10 cellular contexts compared by ENCODE assay signal in genomic region chr1:163922743-163923186, GRCh38.
DNase-seq lines count a peak whose midpoint lies in the region; ATAC-seq and TF ChIP-seq lines count a peak whose summit lies in the region.
"Had no signal": no experiment of that assay in that cellular context is flagged by ENCODE, and none has a peak within 500 bp of the region (broad histone marks: within the 10 kb centered on the region; RNA-seq: fewer than 3 reads in every experiment).

No MANE protein-coding gene starts in this region.

- no peaks in the 10 kb centered on the region for H3K36me3 ChIP-seq in neural progenitor cell

- H3K9ac ChIP-seq in neural progenitor cell: no peak overlapping the region

- TF ChIP-seq CTCF in HL-60 (IDR thresholded peaks at IDR 0.05; ENCODE audit: insufficient read depth, low read length) (no peak), neural progenitor cell (IDR thresholded peaks at IDR 0.05) (no peak)

- no peak overlapping the region for H3K4me2 ChIP-seq in neural progenitor cell
- H3K4me2 ChIP-seq: A549 had no signal

- H3K4me3 ChIP-seq in HL-60 (replicated peaks; ENCODE audit: insufficient read depth, low read length) (no peak overlapping the region), neural progenitor cell (no peak overlapping the region)
- H3K4me3 ChIP-seq: A549 had no signal

- no peaks in the 10 kb centered on the region for H3K79me2 ChIP-seq in neural progenitor cell (ENCODE audit: low read depth)

- DNase-seq in NCI-H2029 treated with DMSO at 0.1 percent for 48 hours (lab: John Stamatoyannopoulos, UW): peak; percentile 2
- DNase-seq in NCI-H2029 (lab: John Stamatoyannopoulos, UW): no peak
- peak in 1 of 2 experiments; percentile 80 for DNase-seq in HL-60 (ENCODE audit: low read depth in 1 of 2, low spot score in 1 of 2)
- no peak for DNase-seq in kidney tubule cell (ENCODE audit: low spot score)
- DNase-seq in neural progenitor cell (ENCODE audit: low spot score): no peak
- DNase-seq in activated CD8-positive, alpha-beta memory T cell treated with anti-CD3 and anti-CD28 coated beads for 24 hours: no peak

- H3K27ac ChIP-seq in HL-60 (replicated peaks) (peak overlapping the region; percentile 47), neural progenitor cell (no peak overlapping the region)
- H3K27ac ChIP-seq: A549 had no signal

- no peaks in the 10 kb centered on the region for H3K4me1 Mint-ChIP-seq in stimulated activated naive CD8-positive, alpha-beta T cell treated with anti-CD3 and anti-CD28 coated beads, Interleukin-15, Interleukin-2, amounts not matched to agents 100 ng/mL and 50 ng/mL, for 24 hours (ENCODE audit: low read depth)
- peaks cover 4% of the 10 kb centered on the region for H3K4me1 Mint-ChIP-seq in neural progenitor cell
- H3K4me1 Mint-ChIP-seq: central memory CD8-positive, alpha-beta T cell had no signal

- no peak overlapping the region for H2AFZ ChIP-seq in neural progenitor cell (replicated peaks)

- H3F3A ChIP-seq in neural progenitor cell (ENCODE audit: low read depth): no peaks in the 10 kb centered on the region

- no peaks in the 10 kb centered on the region for H4K20me1 ChIP-seq in neural progenitor cell (ENCODE audit: low read depth)

- peak overlapping the region; percentile 49 for H3K27ac Mint-ChIP-seq in stimulated activated naive CD8-positive, alpha-beta T cell treated with anti-CD3 and anti-CD28 coated beads, Interleukin-15, Interleukin-2, amounts not matched to agents 100 ng/mL and 50 ng/mL, for 24 hours
- no peak overlapping the region for H3K27ac Mint-ChIP-seq in neural progenitor cell

- peak; percentile 93 for ATAC-seq in HG02642 (IDR thresholded peaks at IDR 0.05; ENCODE audit: poor library complexity, unreplicated experiment)
- ATAC-seq: A549 had no signal

- H3K27me3 ChIP-seq in HL-60 (ENCODE audit: insufficient read depth, poor library complexity, severe bottlenecking) (no peaks in the 10 kb centered on the region), neural progenitor cell (no peaks in the 10 kb centered on the region)

- H3K4me3 Mint-ChIP-seq in stimulated activated naive CD8-positive, alpha-beta T cell treated with anti-CD3 and anti-CD28 coated beads, Interleukin-15, Interleukin-2, amounts not matched to agents 100 ng/mL and 50 ng/mL, for 24 hours: no peak overlapping the region
- no peak overlapping the region for H3K4me3 Mint-ChIP-seq in neural progenitor cell
- H3K4me3 Mint-ChIP-seq: central memory CD8-positive, alpha-beta T cell had no signal

- H3K36me3 Mint-ChIP-seq in stimulated activated naive CD8-positive, alpha-beta T cell treated with anti-CD3 and anti-CD28 coated beads, Interleukin-15, Interleukin-2, amounts not matched to agents 100 ng/mL and 50 ng/mL, for 24 hours (ENCODE audit: low read depth): no peaks in the 10 kb centered on the region
- H3K36me3 Mint-ChIP-seq in neural progenitor cell: no peaks in the 10 kb centered on the region

- H3K9me3 Mint-ChIP-seq in stimulated activated naive CD8-positive, alpha-beta T cell treated with anti-CD3 and anti-CD28 coated beads, Interleukin-15, Interleukin-2, amounts not matched to agents 100 ng/mL and 50 ng/mL, for 24 hours: no peaks in the 10 kb centered on the region
- no peaks in the 10 kb centered on the region for H3K9me3 Mint-ChIP-seq in neural progenitor cell

- H3K27me3 Mint-ChIP-seq in stimulated activated naive CD8-positive, alpha-beta T cell treated with anti-CD3 and anti-CD28 coated beads, Interleukin-15, Interleukin-2, amounts not matched to agents 100 ng/mL and 50 ng/mL, for 24 hours: no peaks in the 10 kb centered on the region
- H3K27me3 Mint-ChIP-seq in neural progenitor cell (ENCODE audit: insufficient read depth, low read depth): no peaks in the 10 kb centered on the region
- H3K27me3 Mint-ChIP-seq: central memory CD8-positive, alpha-beta T cell had no signal

- no peaks in the 10 kb centered on the region for H3K9me3 ChIP-seq in neural progenitor cell (ENCODE audit: low read depth)
- H3K9me3 ChIP-seq: A549 had no signal

- H3K4me1 ChIP-seq in neural progenitor cell: no peaks in the 10 kb centered on the region
- H3K4me1 ChIP-seq: A549 had no signal
